Comparison of ENCODE assay signal across 2 cellular contexts in the genomic region with DNA sequence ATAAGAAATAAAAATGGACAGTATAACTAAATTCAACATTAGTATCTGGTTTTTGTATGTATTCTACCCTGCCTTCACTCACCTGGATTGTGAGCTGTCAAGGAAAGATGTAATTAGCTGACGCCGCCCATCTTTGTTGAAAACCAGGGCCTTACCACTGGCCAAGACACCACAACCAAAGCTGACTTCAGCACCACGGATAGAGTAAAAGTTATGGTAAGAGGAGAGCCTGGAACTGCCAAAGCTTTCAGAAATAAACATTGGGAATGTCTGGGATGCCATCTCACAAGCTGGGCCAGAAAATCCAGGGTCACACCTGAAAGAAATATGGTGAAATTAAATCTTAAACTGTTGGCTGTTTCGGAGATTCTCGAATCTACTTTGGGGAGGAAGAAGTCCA.
TF ChIP-seq lines count a peak whose summit lies in the region.

No MANE protein-coding gene starts in this region.

TF ChIP-seq in HCT116, 20 proteins besides CTCF, POLR2A, EP300 and RAD21:
- TF ChIP-seq ZBTB33 (IDR thresholded peaks at IDR 0.05; ENCODE audit: extremely low read depth, insufficient replicate concordance, low read length) (no peak), SIN3A (IDR thresholded peaks at IDR 0.05; ENCODE audit: low read depth) (no peak), ELF1 (IDR thresholded peaks at IDR 0.05; ENCODE audit: borderline replicate concordance, low read depth) (no peak), SRF (IDR thresholded peaks at IDR 0.05; ENCODE audit: low read depth) (no peak), ZNF274 (IDR thresholded peaks at IDR 0.05; ENCODE audit: low read depth, low read length) (no peak), JUND (IDR thresholded peaks at IDR 0.05) (no peak), MAX (IDR thresholded peaks at IDR 0.05) (no peak), SP1 (IDR thresholded peaks at IDR 0.05; ENCODE audit: low read depth) (no peak)
- TF ChIP-seq, protein P1, sequence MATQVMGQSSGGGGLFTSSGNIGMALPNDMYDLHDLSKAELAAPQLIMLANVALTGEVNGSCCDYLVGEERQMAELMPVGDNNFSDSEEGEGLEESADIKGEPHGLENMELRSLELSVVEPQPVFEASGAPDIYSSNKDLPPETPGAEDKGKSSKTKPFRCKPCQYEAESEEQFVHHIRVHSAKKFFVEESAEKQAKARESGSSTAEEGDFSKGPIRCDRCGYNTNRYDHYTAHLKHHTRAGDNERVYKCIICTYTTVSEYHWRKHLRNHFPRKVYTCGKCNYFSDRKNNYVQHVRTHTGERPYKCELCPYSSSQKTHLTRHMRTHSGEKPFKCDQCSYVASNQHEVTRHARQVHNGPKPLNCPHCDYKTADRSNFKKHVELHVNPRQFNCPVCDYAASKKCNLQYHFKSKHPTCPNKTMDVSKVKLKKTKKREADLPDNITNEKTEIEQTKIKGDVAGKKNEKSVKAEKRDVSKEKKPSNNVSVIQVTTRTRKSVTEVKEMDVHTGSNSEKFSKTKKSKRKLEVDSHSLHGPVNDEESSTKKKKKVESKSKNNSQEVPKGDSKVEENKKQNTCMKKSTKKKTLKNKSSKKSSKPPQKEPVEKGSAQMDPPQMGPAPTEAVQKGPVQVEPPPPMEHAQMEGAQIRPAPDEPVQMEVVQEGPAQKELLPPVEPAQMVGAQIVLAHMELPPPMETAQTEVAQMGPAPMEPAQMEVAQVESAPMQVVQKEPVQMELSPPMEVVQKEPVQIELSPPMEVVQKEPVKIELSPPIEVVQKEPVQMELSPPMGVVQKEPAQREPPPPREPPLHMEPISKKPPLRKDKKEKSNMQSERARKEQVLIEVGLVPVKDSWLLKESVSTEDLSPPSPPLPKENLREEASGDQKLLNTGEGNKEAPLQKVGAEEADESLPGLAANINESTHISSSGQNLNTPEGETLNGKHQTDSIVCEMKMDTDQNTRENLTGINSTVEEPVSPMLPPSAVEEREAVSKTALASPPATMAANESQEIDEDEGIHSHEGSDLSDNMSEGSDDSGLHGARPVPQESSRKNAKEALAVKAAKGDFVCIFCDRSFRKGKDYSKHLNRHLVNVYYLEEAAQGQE (IDR thresholded peaks at IDR 0.05; ENCODE audit: low read depth) = peak; percentile 41
TF ChIP-seq in HCT116: peak in this region for 1.

TF ChIP-seq in SK-N-SH, 30 proteins besides CTCF, POLR2A, EP300 and RAD21 (continued from another document):
- TF ChIP-seq, protein P1 (IDR thresholded peaks at IDR 0.05; ENCODE audit: low read depth, low read length) = peak; percentile 95
- no peak for TF ChIP-seq FOSL2 (IDR thresholded peaks at IDR 0.05; ENCODE audit: borderline replicate concordance, low read depth)
